Comparison of ENCODE assay signal across 16 cellular contexts in the genomic region with DNA sequence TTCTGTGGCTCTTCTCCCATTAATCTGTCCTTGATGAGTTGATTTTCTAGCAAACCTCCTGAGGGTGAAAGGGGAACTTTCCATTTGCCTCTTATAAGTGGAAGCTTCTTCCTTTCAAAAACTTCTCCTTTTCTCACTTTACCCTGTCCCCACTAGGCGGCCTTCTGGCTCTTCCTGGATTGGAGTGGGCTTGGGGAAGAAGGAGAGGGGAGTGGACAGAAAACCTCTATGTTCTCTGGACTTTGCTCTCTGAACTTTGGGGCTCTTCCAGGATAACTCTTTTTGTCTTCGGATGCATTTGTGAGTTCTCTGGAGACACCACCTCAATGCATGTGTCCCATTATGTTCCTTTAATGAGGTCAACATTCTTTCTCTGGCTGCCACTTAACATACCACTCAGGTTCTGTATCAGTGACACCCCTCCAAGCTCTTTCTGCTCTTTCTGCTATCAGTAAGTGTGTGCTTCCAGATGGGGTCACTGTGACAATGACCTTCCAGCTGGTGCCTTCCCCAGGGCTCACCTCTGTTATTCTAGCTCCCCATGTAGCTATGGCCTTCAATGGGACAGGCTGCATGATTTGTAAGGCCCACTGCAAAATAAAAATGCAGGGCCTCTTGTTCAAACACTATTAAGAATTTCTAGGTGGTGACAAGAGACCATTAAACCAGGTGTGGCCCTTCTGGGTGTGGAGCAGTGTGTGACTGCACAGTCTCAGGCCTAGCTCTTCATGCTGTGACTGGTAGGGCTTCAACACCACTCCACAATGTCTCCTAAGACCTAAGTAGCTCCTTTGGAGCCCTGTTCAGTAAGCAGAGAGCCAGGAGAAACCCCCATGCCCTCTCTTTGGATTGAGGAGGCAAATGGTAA.
DNase-seq lines count a peak whose midpoint lies in the region; ATAC-seq and TF ChIP-seq lines count a peak whose summit lies in the region.
"Had no signal": no experiment of that assay in that cellular context is flagged by ENCODE, and none has a peak within 500 bp of the region (broad histone marks: within the 10 kb centered on the region; RNA-seq: fewer than 3 reads in every experiment).

No MANE protein-coding gene starts in this region.

- DNase-seq in NCI-H82 (lab: John Stamatoyannopoulos, UW) = peak; percentile 14
- no peak for DNase-seq in NCI-H82 treated with DMSO at 0.1 percent for 48 hours (lab: John Stamatoyannopoulos, UW; ENCODE audit: unreplicated experiment)
- peak; percentile 37 to 44 for DNase-seq in NCI-H187 (lab: John Stamatoyannopoulos, UW)
- no peak for DNase-seq in choroid plexus epithelial cell (ENCODE audit: low read depth)
- no peak for DNase-seq in neural crest cell (ENCODE audit: low read depth, low spot score)
- no peak for DNase-seq in activated CD4-positive, alpha-beta T cell treated with anti-CD3 and anti-CD28 coated beads for 1 hour
- DNase-seq: activated CD4-positive, alpha-beta T cell treated with anti-CD3 and anti-CD28 coated beads, Interleukin-2, amount 50 U/mL, for 4 hours; amygdala; cortex of kidney; H7; midbrain; NCI-H2171 treated with DMSO at 0.1 percent for 48 hours; pancreas; stimulated activated CD4-positive, alpha-beta T cell treated with anti-CD3 and anti-CD28 coated beads, Interleukin-12 subunit alpha, Interleukin-12 subunit beta, amount 100 ng/mL, for 4 hours had no signal

- no peaks in the 10 kb centered on the region for H3K36me3 Mint-ChIP-seq in neural crest cell (ENCODE audit: low read depth)

- no peaks in the 10 kb centered on the region for H3K27me3 Mint-ChIP-seq in neural crest cell (ENCODE audit: low read depth)

- TF ChIP-seq CTCF in choroid plexus epithelial cell (conservative IDR thresholded peaks at IDR 0.05; ENCODE audit: low read depth, low read length) (peak; percentile 35), neural crest cell (conservative IDR thresholded peaks at IDR 0.05) (peak; percentile 36)

- no peak overlapping the region for H3K27ac Mint-ChIP-seq in neural crest cell (ENCODE audit: unreplicated experiment)

- no peak overlapping the region for H3K4me3 Mint-ChIP-seq in neural crest cell

- no peak for ATAC-seq in HG02759 (IDR thresholded peaks at IDR 0.05; ENCODE audit: unreplicated experiment)
- no peak for ATAC-seq in HG03108 (IDR thresholded peaks at IDR 0.05; ENCODE audit: unreplicated experiment)
- ATAC-seq: pancreas had no signal

- no peak overlapping the region for H3K4me3 ChIP-seq in choroid plexus epithelial cell (ENCODE audit: low read depth, low read length)
- H3K4me3 ChIP-seq: pancreas had no signal

- no peaks in the 10 kb centered on the region for H3K9me3 Mint-ChIP-seq in neural crest cell

- H3K4me1 Mint-ChIP-seq in neural crest cell = peaks cover 9% of the 10 kb centered on the region

Comparison
In these comparisons a context has a peak if more than half of its experiments do, and no peak if none do; other contexts are left out.
1. DNase-seq: peak in NCI-H82 (single experiment) and NCI-H187 (2 of 2); none in NCI-H82 treated with DMSO at 0.1 percent for 48 hours (single experiment), choroid plexus epithelial cell (single experiment), neural crest cell (single experiment) and activated CD4-positive, alpha-beta T cell treated with anti-CD3 and anti-CD28 coated beads for 1 hour (single experiment).